Comparison of ENCODE assay signal across 8 cellular contexts in genomic region chr19:50430888-50431342, GRCh38. TPM values are rescaled to one million over a fixed set of nuclear protein-coding genes. Genes with fewer than 3 reads are reported as not detected.
DNase-seq lines count a peak whose midpoint lies in the region; ATAC-seq and TF ChIP-seq lines count a peak whose summit lies in the region.

No MANE protein-coding gene starts in this region.

- TF ChIP-seq CTCF in right lobe of liver (IDR thresholded peaks at IDR 0.05) (no peak), tibial nerve (IDR thresholded peaks at IDR 0.05) (no peak)

- TF ChIP-seq POLR2A in right lobe of liver (IDR thresholded peaks at IDR 0.05) = no peak
- no peak for TF ChIP-seq POLR2A in tibial nerve (IDR thresholded peaks at IDR 0.05)

- no peak for TF ChIP-seq EP300 in tibial nerve (IDR thresholded peaks at IDR 0.05)

- no peaks in the 10 kb centered on the region for H3K36me3 ChIP-seq in right lobe of liver
- H3K36me3 ChIP-seq in tibial nerve = no peaks in the 10 kb centered on the region

- H3K27me3 Mint-ChIP-seq in activated naive CD4-positive, alpha-beta T cell treated with anti-CD3 and anti-CD28 coated beads, Interleukin-2, amount 10 ng/mL, durations not matched to agents 7 days and 5 days = peaks cover 74% of the 10 kb centered on the region
- H3K27me3 Mint-ChIP-seq in activated naive CD8-positive, alpha-beta T cell treated with anti-CD3 and anti-CD28 coated beads, Interleukin-2, amount 50 U/mL, for 24 hours = peaks cover 22% of the 10 kb centered on the region

- H3K27ac ChIP-seq in right lobe of liver (no peak overlapping the region), tibial nerve (peak overlapping the region in 3 of 4 donors; percentile 4 to 77 (median 75))

- H3K4me3 Mint-ChIP-seq in activated naive CD4-positive, alpha-beta T cell treated with anti-CD3 and anti-CD28 coated beads, Interleukin-2, amount 10 ng/mL, durations not matched to agents 7 days and 5 days = peak overlapping the region; percentile 84
- peak overlapping the region; percentile 79 for H3K4me3 Mint-ChIP-seq in activated naive CD8-positive, alpha-beta T cell treated with anti-CD3 and anti-CD28 coated beads, Interleukin-2, amount 50 U/mL, for 24 hours

- peaks cover 17% of the 10 kb centered on the region for H3K4me1 Mint-ChIP-seq in activated naive CD4-positive, alpha-beta T cell treated with anti-CD3 and anti-CD28 coated beads, Interleukin-2, amount 10 ng/mL, durations not matched to agents 7 days and 5 days
- peaks cover 29% of the 10 kb centered on the region for H3K4me1 Mint-ChIP-seq in activated naive CD8-positive, alpha-beta T cell treated with anti-CD3 and anti-CD28 coated beads, Interleukin-2, amount 50 U/mL, for 24 hours

- no peaks in the 10 kb centered on the region for H3K9me3 ChIP-seq in right lobe of liver
- no peaks in the 10 kb centered on the region for H3K9me3 ChIP-seq in tibial nerve

- H3K9me3 Mint-ChIP-seq in activated naive CD4-positive, alpha-beta T cell treated with anti-CD3 and anti-CD28 coated beads, Interleukin-2, amount 10 ng/mL, durations not matched to agents 7 days and 5 days = no peaks in the 10 kb centered on the region
- no peaks in the 10 kb centered on the region for H3K9me3 Mint-ChIP-seq in activated naive CD8-positive, alpha-beta T cell treated with anti-CD3 and anti-CD28 coated beads, Interleukin-2, amount 50 U/mL, for 24 hours

- H3K27ac Mint-ChIP-seq in activated naive CD4-positive, alpha-beta T cell treated with anti-CD3 and anti-CD28 coated beads, Interleukin-2, amount 10 ng/mL, durations not matched to agents 7 days and 5 days = no peak overlapping the region
- H3K27ac Mint-ChIP-seq in activated naive CD8-positive, alpha-beta T cell treated with anti-CD3 and anti-CD28 coated beads, Interleukin-2, amount 50 U/mL, for 24 hours = peak overlapping the region; percentile 70

- peaks cover 0 to 11% (median 2%) of the 10 kb centered on the region in 4 donors for H3K4me1 ChIP-seq in right lobe of liver
- H3K4me1 ChIP-seq in tibial nerve = peaks cover 0 to 30% (median 19%) of the 10 kb centered on the region in 4 donors

- no peaks in the 10 kb centered on the region for H3K36me3 Mint-ChIP-seq in activated naive CD4-positive, alpha-beta T cell treated with anti-CD3 and anti-CD28 coated beads, Interleukin-2, amount 10 ng/mL, durations not matched to agents 7 days and 5 days
- no peaks in the 10 kb centered on the region for H3K36me3 Mint-ChIP-seq in activated naive CD8-positive, alpha-beta T cell treated with anti-CD3 and anti-CD28 coated beads, Interleukin-2, amount 50 U/mL, for 24 hours (ENCODE audit: low read depth)

- intact Hi-C loops in right lobe of liver (cut with DNase I) = no loop called here

- no peak for DNase-seq in activated naive CD4-positive, alpha-beta T cell treated with anti-CD3 and anti-CD28 coated beads, Interleukin-2, amount 10 ng/mL, durations not matched to agents 7 days and 5 days
- DNase-seq in activated naive CD4-positive, alpha-beta T cell treated with Interleukin-2 at 50 U/mL for 16 hours = no peak
- DNase-seq in activated naive CD8-positive, alpha-beta T cell treated with anti-CD3 and anti-CD28 coated beads, Interleukin-2, amount 50 U/mL, for 24 hours = no peak
- DNase-seq in right lobe of liver (no peak), tibial nerve (ENCODE audit: low spot score in 2 of 2) (no peak), Kasumi-1 (lab: John Stamatoyannopoulos, UW) (no peak)

- H3K27me3 ChIP-seq in right lobe of liver (no peaks in the 10 kb centered on the region), tibial nerve (peaks cover 0 to 78% of the 10 kb centered on the region in 2 donors)

- CTCF ChIA-PET in activated naive CD4-positive, alpha-beta T cell treated with anti-CD3 and anti-CD28 coated beads, Interleukin-2, amount 10 ng/mL, durations not matched to agents 7 days and 5 days (lab: Charles Lee) = no interaction called here

- ATAC-seq in activated naive CD8-positive, alpha-beta T cell treated with anti-CD3 and anti-CD28 coated beads, Interleukin-2, amount 50 U/mL, for 24 hours = no peak
- ATAC-seq in right lobe of liver = no peak
- no peak for ATAC-seq in GM18867 (IDR thresholded peaks at IDR 0.05; ENCODE audit: unreplicated experiment)
- no peak for ATAC-seq in GM21515 (IDR thresholded peaks at IDR 0.05; ENCODE audit: unreplicated experiment)

- WGBS in right lobe of liver (ENCODE audit: insufficient coverage, low coverage, low lambda C conversion rate, missing lambda C conversion rate) = 40% methylated on average over 13 of the region's 13 CpGs
- 20 to 36% methylated on average over 13 of the region's 13 CpGs for WGBS in tibial nerve, 2 donors

- peak overlapping the region in 2 of 3 donors; percentile 51 to 59 for H3K4me3 ChIP-seq in right lobe of liver
- H3K4me3 ChIP-seq in tibial nerve = peak overlapping the region in 3 of 4 donors; percentile 60 to 78 (median 68)

RNA-seq across cellular contexts. Expression of gene MYBPC2, which starts 1.8 kb away (rescaled TPM):
- total RNA-seq in right lobe of liver (under 1 TPM in 3 of 6 experiments, not detected in 3; 0.12 to 0.56 (median 0.30) TPM), tibial nerve (under 1 TPM in 1 of 4 donors, not detected in 3; 0.21 TPM)

RNA-seq across cellular contexts. Expression of gene SPIB, which starts 12.2 kb away (rescaled TPM):
- total RNA-seq in right lobe of liver (under 1 TPM in 1 of 6 experiments, not detected in 5; 0.51 TPM), tibial nerve (1 to 10 TPM in 1 of 4 donors, under 1 TPM in 2, not detected in 1; 0.66 to 3.5 (median 0.90) TPM)

RNA-seq across cellular contexts. Expression of gene EMC10, which starts 45.4 kb away (rescaled TPM):
- total RNA-seq in right lobe of liver = 10 to 100 TPM; 48.6 to 82.8 (median 74.2) TPM
- 10 to 100 TPM; 48.5 to 79.4 (median 59.7) TPM for total RNA-seq in tibial nerve

RNA-seq across cellular contexts. Expression of gene GARIN5A, which starts 45.7 kb away (rescaled TPM):
- total RNA-seq in right lobe of liver = 1 to 10 TPM in 5 of 6 experiments, under 1 TPM in 1; 0.68 to 2.3 (median 1.5) TPM
- total RNA-seq in tibial nerve = not detected

RNA-seq across cellular contexts. Expression of gene POLD1, which starts 46.8 kb away (rescaled TPM):
- total RNA-seq in right lobe of liver (10 to 100 TPM in 2 of 6 experiments, 1 to 10 TPM in 4; 6.2 to 13.1 (median 9.2) TPM), tibial nerve (10 to 100 TPM; 10.8 to 28.2 (median 15.5) TPM)

Comparison
In these comparisons a context has a peak if more than half of its experiments do, and no peak if none do; other contexts are left out.
1. H3K27ac ChIP-seq: peak in tibial nerve (3 of 4); none in right lobe of liver (0 of 3).